1 cellular context compared by ENCODE assay signal in genomic region chr16:15880434-15880833, GRCh38.
TF ChIP-seq lines count a peak whose summit lies in the region.

No MANE protein-coding gene starts in this region.

TF ChIP-seq in IMR-90, 13 proteins besides CTCF, POLR2A, EP300 and RAD21:
- TF ChIP-seq CHD1 (IDR thresholded peaks at IDR 0.05; ENCODE audit: low read depth, low read length) (no peak), CEBPB (IDR thresholded peaks at IDR 0.05; ENCODE audit: low read depth, low read length) (no peak), FOS (IDR thresholded peaks at IDR 0.05; ENCODE audit: low read depth, low read length) (no peak), RFX5 (IDR thresholded peaks at IDR 0.05; ENCODE audit: low read depth, low read length) (no peak), MXI1 (IDR thresholded peaks at IDR 0.05; ENCODE audit: borderline replicate concordance, low read depth, low read length) (no peak), BHLHE40 (IDR thresholded peaks at IDR 0.05; ENCODE audit: low read depth, low read length) (no peak), SMC3 (IDR thresholded peaks at IDR 0.05; ENCODE audit: low read depth, low read length) (no peak), NFE2L2 (IDR thresholded peaks at IDR 0.05; ENCODE audit: low read depth, low read length) (no peak), USF2 (IDR thresholded peaks at IDR 0.05; ENCODE audit: low read depth, low read length) (no peak), MAFK (IDR thresholded peaks at IDR 0.05; ENCODE audit: low read depth, low read length) (no peak), RCOR1 (IDR thresholded peaks at IDR 0.05; ENCODE audit: insufficient replicate concordance, low read length) (no peak), MAZ (IDR thresholded peaks at IDR 0.05; ENCODE audit: borderline replicate concordance, low read depth, low read length) (no peak)
- TF ChIP-seq, protein P1, sequence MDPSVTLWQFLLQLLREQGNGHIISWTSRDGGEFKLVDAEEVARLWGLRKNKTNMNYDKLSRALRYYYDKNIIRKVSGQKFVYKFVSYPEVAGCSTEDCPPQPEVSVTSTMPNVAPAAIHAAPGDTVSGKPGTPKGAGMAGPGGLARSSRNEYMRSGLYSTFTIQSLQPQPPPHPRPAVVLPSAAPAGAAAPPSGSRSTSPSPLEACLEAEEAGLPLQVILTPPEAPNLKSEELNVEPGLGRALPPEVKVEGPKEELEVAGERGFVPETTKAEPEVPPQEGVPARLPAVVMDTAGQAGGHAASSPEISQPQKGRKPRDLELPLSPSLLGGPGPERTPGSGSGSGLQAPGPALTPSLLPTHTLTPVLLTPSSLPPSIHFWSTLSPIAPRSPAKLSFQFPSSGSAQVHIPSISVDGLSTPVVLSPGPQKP (IDR thresholded peaks at IDR 0.05; ENCODE audit: borderline replicate concordance, low read depth, low read length), result no peak
